In genomic region chr21:37357691-37358090, GRCh38 we compare ENCODE assay signal across 18 cellular contexts. TPM values are rescaled to one million over a fixed set of nuclear protein-coding genes. Genes with fewer than 3 reads are reported as not detected.
DNase-seq lines count a peak whose midpoint lies in the region; ATAC-seq, FAIRE-seq and TF ChIP-seq lines count a peak whose summit lies in the region.
"Had no signal": no experiment of that assay in that cellular context is flagged by ENCODE, and none has a peak within 500 bp of the region (broad histone marks: within the 10 kb centered on the region; RNA-seq: fewer than 3 reads in every experiment).

No MANE protein-coding gene starts in this region.

- no peak overlapping the region for H2BK15ac ChIP-seq in mesendoderm (replicated peaks; ENCODE audit: low read depth)

- no peak overlapping the region for H3K56ac ChIP-seq in mesendoderm (ENCODE audit: low read length)

- no peaks in the 10 kb centered on the region for H3K9me1 ChIP-seq in keratinocyte (ENCODE audit: control insufficient read depth, extremely low read depth, insufficient read depth, low read length)

- H3K4ac ChIP-seq in mesendoderm (ENCODE audit: low read depth, low read length), result no peak overlapping the region

- no peaks in the 10 kb centered on the region for H3K36me3 ChIP-seq in BLaER1 treated with 17β-estradiol and CSF1 and Interleukin-3, amounts not matched to agents 10 nM and 100 nM
- H3K36me3 ChIP-seq in bronchial epithelial cell (ENCODE audit: control insufficient read depth, insufficient read depth, low read length) (no peaks in the 10 kb centered on the region), keratinocyte (ENCODE audit: control insufficient read depth in 2 of 2, extremely low read depth in 1 of 2, insufficient read depth in 2 of 2, low read length in 2 of 2) (no peaks in the 10 kb centered on the region), mesendoderm (ENCODE audit: control insufficient read depth, insufficient read depth, low read length) (no peaks in the 10 kb centered on the region)

- peak overlapping the region; percentile 22 to 66 (median 47); a peak in 19 of 22 replicates for H3K4me2 ChIP-seq in BLaER1 treated with 17β-estradiol and CSF1 and Interleukin-3, amounts not matched to agents 10 nM and 100 nM
- peak overlapping the region; percentile 45 for H3K4me2 ChIP-seq in keratinocyte (ENCODE audit: control insufficient read depth, extremely low read depth, insufficient read depth, low read depth, low read length)
- no peak overlapping the region for H3K4me2 ChIP-seq in mesendoderm (ENCODE audit: low read length)

- dilution Hi-C loops in keratinocyte (cut with MboI; ENCODE audit: extremely low pct_ligation_motif_present, low sequenced_read_pairs), result no loop called here

- H3K23ac ChIP-seq in mesendoderm (ENCODE audit: low read length), result no peak overlapping the region

- peak overlapping the region in 8 of 11 experiments; percentile 50 to 82 (median 75); a peak in 15 of 22 replicates for H3K27ac ChIP-seq in BLaER1 treated with 17β-estradiol and CSF1 and Interleukin-3, amounts not matched to agents 10 nM and 100 nM
- H3K27ac ChIP-seq in keratinocyte (ENCODE audit: control insufficient read depth, insufficient read depth, low read length) (peak overlapping the region; percentile 62), mesendoderm (ENCODE audit: low read depth, low read length) (no peak overlapping the region)
- H3K27ac ChIP-seq: C4-2B had no signal

- H2BK5ac ChIP-seq in mesendoderm (ENCODE audit: low read length), result no peak overlapping the region

- H3K79me2 ChIP-seq in keratinocyte (ENCODE audit: control insufficient read depth, insufficient read depth, low read length) (no peaks in the 10 kb centered on the region), mesendoderm (ENCODE audit: control insufficient read depth, insufficient read depth, low read length) (no peaks in the 10 kb centered on the region)

- no peak overlapping the region for H2BK120ac ChIP-seq in mesendoderm (ENCODE audit: low read depth, low read length)

- H4K5ac ChIP-seq in mesendoderm (ENCODE audit: low read length), result no peak overlapping the region

- H3K9ac ChIP-seq in BLaER1 treated with 17β-estradiol and CSF1 and Interleukin-3, amounts not matched to agents 10 nM and 100 nM, result peak overlapping the region in 5 of 11 experiments; percentile 14 to 55 (median 21); a peak in 7 of 22 replicates
- peak overlapping the region; percentile 44 for H3K9ac ChIP-seq in keratinocyte (ENCODE audit: control insufficient read depth, extremely low read depth, insufficient read depth, low read length)
- H3K9ac ChIP-seq in mesendoderm (ENCODE audit: low read length), result no peak overlapping the region

- no peak overlapping the region for H4K8ac ChIP-seq in mesendoderm (ENCODE audit: low read depth, low read length)

- no peaks in the 10 kb centered on the region for H3K27me3 ChIP-seq in BLaER1 treated with 17β-estradiol and CSF1 and Interleukin-3, amounts not matched to agents 10 nM and 100 nM
- H3K27me3 ChIP-seq in bronchial epithelial cell (ENCODE audit: control insufficient read depth, insufficient read depth, low read length) (no peaks in the 10 kb centered on the region), keratinocyte (ENCODE audit: control insufficient read depth, extremely low read depth, insufficient read depth, low read length) (no peaks in the 10 kb centered on the region), mesendoderm (ENCODE audit: insufficient read depth, low read length, poor library complexity) (no peaks in the 10 kb centered on the region)

- no peak overlapping the region for H2AK5ac ChIP-seq in mesendoderm (ENCODE audit: low read length)

- no peaks in the 10 kb centered on the region for H4K20me1 ChIP-seq in BLaER1 treated with 17β-estradiol and CSF1 and Interleukin-3, amounts not matched to agents 10 nM and 100 nM
- H4K20me1 ChIP-seq in keratinocyte (ENCODE audit: control insufficient read depth, extremely low read depth, insufficient read depth, low read length), result no peaks in the 10 kb centered on the region

- H3K18ac ChIP-seq in mesendoderm (ENCODE audit: low read length), result no peak overlapping the region

- H3K4me1 ChIP-seq in BLaER1 treated with 17β-estradiol and CSF1 and Interleukin-3, amounts not matched to agents 10 nM and 100 nM, result peaks cover 9 to 25% (median 20%) of the 10 kb centered on the region in 10 experiments; a peak in 19 of 20 replicates
- peaks cover 20% of the 10 kb centered on the region for H3K4me1 ChIP-seq in keratinocyte (ENCODE audit: control insufficient read depth, extremely low read depth, insufficient read depth, low read length)
- H3K4me1 ChIP-seq in mesendoderm (ENCODE audit: control insufficient read depth, low read depth, low read length), result no peaks in the 10 kb centered on the region

- H3K79me1 ChIP-seq in mesendoderm (ENCODE audit: low read length), result no peaks in the 10 kb centered on the region

- no peak for FAIRE-seq in bronchial epithelial cell (lab: Jason Lieb, UNC)
- peak; percentile 70 for FAIRE-seq in keratinocyte (lab: Jason Lieb, UNC)
- FAIRE-seq: GM12878, GM18507 had no signal

- no CpG with 5 or more reads among the region's 4 CpGs for WGBS in mesendoderm (ENCODE audit: extremely low coverage, insufficient coverage, low lambda C conversion rate)

- no peak overlapping the region; a peak in 1 of 20 replicates for H3K4me3 ChIP-seq in BLaER1 treated with 17β-estradiol and CSF1 and Interleukin-3, amounts not matched to agents 10 nM and 100 nM
- H3K4me3 ChIP-seq in bronchial epithelial cell (ENCODE audit: low read depth, low read length) (no peak overlapping the region), keratinocyte (ENCODE audit: control insufficient read depth in 2 of 3, extremely low read depth in 1 of 3, insufficient read depth in 2 of 3, low read depth in 1 of 3, low read length in 3 of 3) (peak overlapping the region in 1 of 3 experiments; percentile 26), mesendoderm (ENCODE audit: low read length) (no peak overlapping the region)
- H3K4me3 ChIP-seq: GM12878 had no signal

- DNase-seq in M059J (ENCODE audit: low read depth) (peak; percentile 68), bronchial epithelial cell (ENCODE audit: low read depth) (peak; percentile 84), keratinocyte (ENCODE audit: low read depth, low spot score) (no peak), mesendoderm (no peak), glomerular visceral epithelial cell (ENCODE audit: extremely low spot score) (no peak)
- DNase-seq: NCI-H1436 treated with DMSO at 0.1 percent for 48 hours; NCI-H2081; NCI-H2227 treated with DMSO at 0.1 percent for 48 hours; NCI-H526; NK-92 treated with Interleukin-12 subunit alpha and Interleukin-12 subunit beta, amount 100 ng/mL, for 24 hours; Right ventricle myocardium superior had no signal

- ATAC-seq in HG03432 (IDR thresholded peaks at IDR 0.05; ENCODE audit: unreplicated experiment), result no peak
- ATAC-seq in GM19395 (IDR thresholded peaks at IDR 0.05; ENCODE audit: unreplicated experiment), result no peak
- ATAC-seq: GM12878, SK-N-SH treated with all-trans-retinoic acid at 6 μM for 48 hours had no signal

- peaks cover 0 to 14% (median 0%) of the 10 kb centered on the region in 11 experiments; a peak in 8 of 22 replicates for H3K9me3 ChIP-seq in BLaER1 treated with 17β-estradiol and CSF1 and Interleukin-3, amounts not matched to agents 10 nM and 100 nM (replicated peaks in 1 of 11)
- H3K9me3 ChIP-seq in keratinocyte (ENCODE audit: control insufficient read depth, low read depth, low read length), result no peaks in the 10 kb centered on the region

- TF ChIP-seq CTCF in bronchial epithelial cell (IDR thresholded peaks at IDR 0.05; ENCODE audit: insufficient read depth, low read length, severe bottlenecking) (no peak), keratinocyte (optimal IDR thresholded peaks at IDR 0.05 in 1 of 3, IDR thresholded peaks at IDR 0.05 in 1 of 3, conservative IDR thresholded peaks at IDR 0.05 in 1 of 3; ENCODE audit: extremely low read depth in 1 of 3, insufficient read depth in 2 of 3, low read length in 3 of 3) (no peak)

- H2AFZ ChIP-seq in keratinocyte (ENCODE audit: control insufficient read depth, low read length), result peak overlapping the region; percentile 88

RNA-seq across cellular contexts. Expression of gene DYRK1A, which starts 8.9 kb away (rescaled TPM):
- total RNA-seq in M059J (2014; rRNA removed; shearing (Covaris generic)), result 55.5 and 79.8 TPM in 2 replicates
- total RNA-seq in bronchial epithelial cell, result 47.4 and 51.1 TPM in 2 replicates
- 25.3 to 31.1 TPM (median 30.5 TPM) in 3 replicates for polyA plus RNA-seq in keratinocyte
- 22.5 TPM for polyA plus RNA-seq in keratinocyte (2011; ENCODE audit: low read depth)
- 13.7 and 20.2 TPM in 2 replicates for polyA plus RNA-seq in keratinocyte (2011; cell fraction: cytosol; rRNA removed)
- polyA plus RNA-seq in keratinocyte (2011; cell fraction: nucleus; rRNA removed), result 59.4 and 61.5 TPM in 2 replicates
- 13.5 and 17.6 TPM in 2 replicates for polyA plus RNA-seq in keratinocyte (2012; ENCODE audit: low replicate concordance)
- polyA minus RNA-seq in keratinocyte, result 74.5 to 95.9 TPM (median 91.2 TPM) in 3 replicates
- polyA minus RNA-seq in keratinocyte (2011; cell fraction: cytosol; rRNA and poly(A)+ RNA removed), result 24.9 TPM
- 49.5 and 82.0 TPM in 2 replicates for polyA minus RNA-seq in keratinocyte (2011; cell fraction: nucleus; rRNA and poly(A)+ RNA removed)
- 31.9 TPM for polyA plus RNA-seq in mesendoderm (2013, experiment 1 of 2)
- polyA plus RNA-seq in mesendoderm (2013, experiment 2 of 2), result 33.6 TPM

Comparison
In these comparisons a context has a peak if more than half of its experiments do, and no peak if none do; other contexts are left out.
1. DNase-seq: peak in M059J (single experiment) and bronchial epithelial cell (single experiment); none in keratinocyte (single experiment), mesendoderm (single experiment) and glomerular visceral epithelial cell (single experiment).